9 cellular contexts compared by ENCODE assay signal in genomic region chr10:131997366-131998049, GRCh38. TPM values are rescaled to one million over a fixed set of nuclear protein-coding genes. Genes with fewer than 3 reads are reported as not detected.
DNase-seq lines count a peak whose midpoint lies in the region; ATAC-seq and TF ChIP-seq lines count a peak whose summit lies in the region.
"Had no signal": no experiment of that assay in that cellular context is flagged by ENCODE, and none has a peak within 500 bp of the region (broad histone marks: within the 10 kb centered on the region; RNA-seq: fewer than 3 reads in every experiment).

No MANE protein-coding gene starts in this region.

- H3K4me3 Mint-ChIP-seq in activated naive CD8-positive, alpha-beta T cell treated with anti-CD3 and anti-CD28 coated beads, Interleukin-2, amount 50 U/mL, for 24 hours: no peak overlapping the region

- DNase-seq in NCI-H748 (lab: John Stamatoyannopoulos, UW; ENCODE audit: unreplicated experiment) (peak; percentile 76), fibroblast of gingiva (ENCODE audit: low read depth) (peak; percentile 97), omental fat pad (ENCODE audit: low spot score) (no peak), NOMO-1 (lab: John Stamatoyannopoulos, UW; ENCODE audit: unreplicated experiment in 2 of 2) (no peak)
- no peak for DNase-seq in activated naive CD8-positive, alpha-beta T cell treated with anti-CD3 and anti-CD28 coated beads, Interleukin-2, amount 50 U/mL, for 24 hours
- DNase-seq in activated effector memory CD4-positive, alpha-beta T cell treated with Interleukin-2 at 50 U/mL for 16 hours: no peak
- DNase-seq: NCI-H1694 had no signal

- no peaks in the 10 kb centered on the region for H3K4me1 Mint-ChIP-seq in activated naive CD8-positive, alpha-beta T cell treated with anti-CD3 and anti-CD28 coated beads, Interleukin-2, amount 50 U/mL, for 24 hours

- peak overlapping the region; percentile 82 for H3K27ac ChIP-seq in C4-2B

- no peaks in the 10 kb centered on the region for H3K27me3 Mint-ChIP-seq in activated naive CD8-positive, alpha-beta T cell treated with anti-CD3 and anti-CD28 coated beads, Interleukin-2, amount 50 U/mL, for 24 hours

- ATAC-seq in omental fat pad (ENCODE audit: low FRiP score) (peak; percentile 85), GM18909 (IDR thresholded peaks at IDR 0.05; ENCODE audit: poor library complexity, unreplicated experiment) (no peak)
- no peak for ATAC-seq in activated naive CD8-positive, alpha-beta T cell treated with anti-CD3 and anti-CD28 coated beads, Interleukin-2, amount 50 U/mL, for 24 hours

- H3K9me3 Mint-ChIP-seq in activated naive CD8-positive, alpha-beta T cell treated with anti-CD3 and anti-CD28 coated beads, Interleukin-2, amount 50 U/mL, for 24 hours: no peaks in the 10 kb centered on the region

- TF ChIP-seq CTCF in C4-2B (conservative IDR thresholded peaks at IDR 0.05): no peak
- no peak for TF ChIP-seq CTCF in omental fat pad (IDR thresholded peaks at IDR 0.05)

- no peak overlapping the region for H3K27ac Mint-ChIP-seq in activated naive CD8-positive, alpha-beta T cell treated with anti-CD3 and anti-CD28 coated beads, Interleukin-2, amount 50 U/mL, for 24 hours

- H3K36me3 Mint-ChIP-seq in activated naive CD8-positive, alpha-beta T cell treated with anti-CD3 and anti-CD28 coated beads, Interleukin-2, amount 50 U/mL, for 24 hours (ENCODE audit: low read depth): no peaks in the 10 kb centered on the region

RNA-seq across cellular contexts. Expression of gene BNIP3, which starts 15.8 kb away (rescaled TPM):
- 100 to 1,000 TPM in 3 of 4 donors, 10 to 100 TPM in 1; 66.3 to 192 (median 149) TPM for total RNA-seq in omental fat pad

Comparison
In these comparisons a context has a peak if more than half of its experiments do, and no peak if none do; other contexts are left out.
1. DNase-seq: peak in NCI-H748 (single experiment) and fibroblast of gingiva (single experiment); none in omental fat pad (single experiment), activated naive CD8-positive, alpha-beta T cell treated with anti-CD3 and anti-CD28 coated beads, Interleukin-2, amount 50 U/mL, for 24 hours (single experiment), NOMO-1 (0 of 2) and activated effector memory CD4-positive, alpha-beta T cell treated with Interleukin-2 at 50 U/mL for 16 hours (single experiment).